8 cellular contexts compared by ENCODE assay signal in the genomic region with DNA sequence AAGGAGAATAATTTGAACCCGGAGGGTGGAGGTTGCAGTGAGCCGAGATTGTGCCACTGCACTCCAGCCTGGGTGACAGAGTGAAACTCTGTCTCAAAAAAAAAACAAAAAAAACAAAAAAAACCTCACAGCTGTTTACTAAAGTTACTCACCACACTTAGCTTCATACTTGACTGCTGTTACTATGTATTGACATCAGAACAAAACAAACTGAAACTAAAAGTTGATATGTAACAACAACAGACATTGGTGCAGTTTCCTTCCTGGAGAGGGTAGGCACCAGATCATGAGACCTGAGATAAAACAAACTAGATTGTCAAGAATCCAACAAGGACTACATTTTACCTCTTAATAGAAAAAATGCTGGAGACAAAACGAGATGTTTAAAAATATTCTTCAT. TPM values are rescaled to one million over a fixed set of nuclear protein-coding genes. Genes with fewer than 3 reads are reported as not detected.
A peak's percentile ranks its signal among the peaks of the same experiment; 100 is the strongest.
DNase-seq lines count a peak whose midpoint lies in the region; ATAC-seq and TF ChIP-seq lines count a peak whose summit lies in the region.
"Not testable (repeated sequence)": the region's sequence is repeated elsewhere in the genome, so short reads cannot be mapped to it uniquely, and the experiment has no call there.

No MANE protein-coding gene starts in this region.

- peaks cover 21% of the 10 kb centered on the region for H3K4me1 Mint-ChIP-seq in activated T-cell treated with anti-CD3 and anti-CD28 coated beads, Interleukin-2, amount 50 U/mL, for 4 hours (ENCODE audit: low read depth)

- not testable (repeated sequence) for H3K36me3 Mint-ChIP-seq in activated T-cell treated with anti-CD3 and anti-CD28 coated beads, Interleukin-2, amount 50 U/mL, for 4 hours (ENCODE audit: insufficient read depth)

- DNase-seq in COLO829 (ENCODE audit: low spot score) (peak; percentile 32), HT1080 (ENCODE audit: low read depth) (peak; percentile 5), fibroblast of mammary gland (ENCODE audit: low read depth) (peak; percentile 44), renal cortical epithelial cell (ENCODE audit: low read depth) (peak; percentile 78)
- DNase-seq in activated T-cell treated with anti-CD3 and anti-CD28 coated beads, Interleukin-2, amount 50 U/mL, for 4 hours, result not testable (repeated sequence)

- H3K9me3 Mint-ChIP-seq in activated T-cell treated with anti-CD3 and anti-CD28 coated beads, Interleukin-2, amount 50 U/mL, for 4 hours, result not testable (repeated sequence)

- ATAC-seq in GM18870 (IDR thresholded peaks at IDR 0.05; ENCODE audit: unreplicated experiment) (peak; percentile 89), GM21526 (IDR thresholded peaks at IDR 0.05; ENCODE audit: low FRiP score, unreplicated experiment) (peak; percentile 96), HG03025 (IDR thresholded peaks at IDR 0.05; ENCODE audit: low FRiP score, unreplicated experiment) (peak; percentile 86)
- peak; percentile 60 to 80 for ATAC-seq in activated T-cell treated with anti-CD3 and anti-CD28 coated beads, Interleukin-2, amount 50 U/mL, for 4 hours

- not testable (repeated sequence) for H3K27me3 Mint-ChIP-seq in activated T-cell treated with anti-CD3 and anti-CD28 coated beads, Interleukin-2, amount 50 U/mL, for 4 hours (ENCODE audit: low read depth)

- not testable (repeated sequence) for H3K4me3 ChIP-seq in fibroblast of mammary gland (ENCODE audit: control insufficient read depth, low read depth, low read length)

- not testable (repeated sequence) for H3K4me3 Mint-ChIP-seq in activated T-cell treated with anti-CD3 and anti-CD28 coated beads, Interleukin-2, amount 50 U/mL, for 4 hours

- not testable (repeated sequence) for TF ChIP-seq CTCF in fibroblast of mammary gland (conservative IDR thresholded peaks at IDR 0.05; ENCODE audit: control insufficient read depth, insufficient read depth, low read depth, low read length)

RNA-seq across cellular contexts. Expression of gene RPL39, which starts 30.3 kb away (rescaled TPM):
- 1,022 and 1,546 TPM in 2 replicates for total RNA-seq in HT1080 (2014; rRNA removed; shearing (Covaris generic))
- 2,675 and 3,019 TPM in 2 replicates for polyA plus RNA-seq in HT1080 (2015; cell fraction: cytosol; rRNA removed)
- polyA plus RNA-seq in HT1080 (2015; cell fraction: nucleus; rRNA removed), result 762 and 898 TPM in 2 replicates
- 1,000 to 10,000 TPM; 2,097 to 2,146 (median 2,130) TPM for total RNA-seq in activated T-cell treated with anti-CD3 and anti-CD28 coated beads, Interleukin-2, amount 50 U/mL, for 4 hours
- 3,025 and 7,934 TPM in 2 replicates for total RNA-seq in renal cortical epithelial cell

RNA-seq across cellular contexts. Expression of gene UPF3B, which starts 31.1 kb away (rescaled TPM):
- total RNA-seq in HT1080 (2014; rRNA removed; shearing (Covaris generic)), result 4.1 and 4.5 TPM in 2 replicates
- 5.2 and 5.3 TPM in 2 replicates for polyA plus RNA-seq in HT1080 (2015; cell fraction: cytosol; rRNA removed)
- polyA plus RNA-seq in HT1080 (2015; cell fraction: nucleus; rRNA removed), result 4.8 and 5.7 TPM in 2 replicates
- total RNA-seq in activated T-cell treated with anti-CD3 and anti-CD28 coated beads, Interleukin-2, amount 50 U/mL, for 4 hours, result 10 to 100 TPM; 14.5 to 16.5 (median 16.3) TPM
- 1.0 and 3.7 TPM in 2 replicates for total RNA-seq in renal cortical epithelial cell

RNA-seq across cellular contexts. Expression of gene RNF113A, which starts 49.8 kb away (rescaled TPM):
- 21.5 and 27.3 TPM in 2 replicates for total RNA-seq in HT1080 (2014; rRNA removed; shearing (Covaris generic))
- 14.7 and 16.0 TPM in 2 replicates for polyA plus RNA-seq in HT1080 (2015; cell fraction: cytosol; rRNA removed)
- polyA plus RNA-seq in HT1080 (2015; cell fraction: nucleus; rRNA removed), result 14.1 and 15.4 TPM in 2 replicates
- 10 to 100 TPM; 23.7 to 27.5 (median 24.9) TPM for total RNA-seq in activated T-cell treated with anti-CD3 and anti-CD28 coated beads, Interleukin-2, amount 50 U/mL, for 4 hours
- total RNA-seq in renal cortical epithelial cell, result 11.1 and 17.0 TPM in 2 replicates

RNA-seq across cellular contexts. Expression of gene NDUFA1, which starts 49.9 kb away (rescaled TPM):
- total RNA-seq in HT1080 (2014; rRNA removed; shearing (Covaris generic)), result 45.8 and 102 TPM in 2 replicates
- polyA plus RNA-seq in HT1080 (2015; cell fraction: cytosol; rRNA removed), result 86.4 and 93.8 TPM in 2 replicates
- polyA plus RNA-seq in HT1080 (2015; cell fraction: nucleus; rRNA removed), result 27.4 and 29.7 TPM in 2 replicates
- total RNA-seq in activated T-cell treated with anti-CD3 and anti-CD28 coated beads, Interleukin-2, amount 50 U/mL, for 4 hours, result 10 to 100 TPM; 82.4 to 87.4 (median 83.8) TPM
- 62.9 and 76.4 TPM in 2 replicates for total RNA-seq in renal cortical epithelial cell
